Comparison of ENCODE assay signal across 25 cellular contexts in genomic region chr2:154900963-154901517, GRCh38.
"Had no signal": no experiment of that assay in that cellular context is flagged by ENCODE, and none has a peak within 500 bp of the region (broad histone marks: within the 10 kb centered on the region; RNA-seq: fewer than 3 reads in every experiment).

No MANE protein-coding gene starts in this region.

- H2AFZ ChIP-seq: hepatocyte had no signal

- H3K36me3 ChIP-seq: esophagus muscularis mucosa, gastroesophageal sphincter, heart left ventricle, left ventricle myocardium inferior, lower lobe of right lung, ovary, sigmoid colon, spleen, tibial artery had no signal

- H3K4me3 ChIP-seq: coronary artery, esophagus muscularis mucosa, gastroesophageal sphincter, heart left ventricle, hepatocyte, left ventricle myocardium inferior, lower lobe of right lung, ovary, psoas muscle, sigmoid colon, spleen, testis, tibial artery had no signal

- H3K79me2 ChIP-seq: hepatocyte had no signal

- H3K9me3 ChIP-seq: gastroesophageal sphincter, lower lobe of right lung, ovary, psoas muscle, sigmoid colon, testis, tibial artery had no signal

- H3K4me1 ChIP-seq: esophagus muscularis mucosa, foreskin keratinocyte, gastroesophageal sphincter, heart left ventricle, left ventricle myocardium inferior, lower lobe of right lung, psoas muscle, sigmoid colon, spleen, testis, tibial artery had no signal

- H3K27me3 ChIP-seq: esophagus muscularis mucosa, foreskin keratinocyte, gastroesophageal sphincter, heart left ventricle, hepatocyte, ovary, sigmoid colon, spleen, testis, tibial artery had no signal

- DNase-seq: dermis blood vessel endothelial cell; effector memory CD4-positive, alpha-beta T cell; foreskin keratinocyte; heart left ventricle; left cardiac atrium; left ventricle myocardium inferior; lower lobe of right lung; natural killer cell; occipital lobe; ovary; posterior cingulate gyrus; psoas muscle; right cardiac atrium; sigmoid colon; spleen; stimulated activated CD4-positive, alpha-beta T cell treated with anti-CD3 and anti-CD28 coated beads, Interleukin-4, amount 100 ng/mL, for 4 hours; stimulated activated naive CD8-positive, alpha-beta T cell treated with anti-CD3 and anti-CD28 coated beads, Interleukin-15, Interleukin-2, amounts not matched to agents 100 U/mL and 50 U/mL, for 24 hours; substantia nigra; testis; tibial artery had no signal

- H3K4me2 ChIP-seq: hepatocyte had no signal

- H3K27ac ChIP-seq: coronary artery, esophagus muscularis mucosa, foreskin keratinocyte, gastroesophageal sphincter, heart left ventricle, hepatocyte, left ventricle myocardium inferior, lower lobe of right lung, ovary, psoas muscle, sigmoid colon, spleen, testis, tibial artery had no signal

- ATAC-seq: foreskin keratinocyte; gastroesophageal sphincter; heart left ventricle; left cardiac atrium; lower lobe of right lung; natural killer cell; psoas muscle; right cardiac atrium; stimulated activated memory B cell treated with anti-CD40 and anti-IgM and Interleukin-4, amounts not matched to agents 10 μg/mL and 1 μg/mL and 100 μg/mL, for 72 hours; stimulated activated naive CD8-positive, alpha-beta T cell treated with anti-CD3 and anti-CD28 coated beads, Interleukin-15, Interleukin-2, amounts not matched to agents 100 U/mL and 50 U/mL, for 24 hours had no signal
